ENCODE assay signal across 15 cellular contexts in genomic region chr20:31897541-31897940, GRCh38. TPM values are rescaled to one million over a fixed set of nuclear protein-coding genes. Genes with fewer than 3 reads are reported as not detected.
DNase-seq lines count a peak whose midpoint lies in the region; ATAC-seq and TF ChIP-seq lines count a peak whose summit lies in the region.
"Had no signal": no experiment of that assay in that cellular context is flagged by ENCODE, and none has a peak within 500 bp of the region (broad histone marks: within the 10 kb centered on the region; RNA-seq: fewer than 3 reads in every experiment).

No MANE protein-coding gene starts in this region.

- no peak overlapping the region for H2BK15ac ChIP-seq in neuronal stem cell (ENCODE audit: low read length)

- H3K36me3 Mint-ChIP-seq in IgD-negative memory B cell = peaks cover 3% of the 10 kb centered on the region

- H3K9me3 ChIP-seq in neuronal stem cell (replicated peaks in 1 of 2; ENCODE audit: control insufficient read depth in 2 of 2, insufficient read depth in 1 of 2, low read depth in 1 of 2, low read length in 2 of 2) (no peaks in the 10 kb centered on the region), upper lobe of right lung (no peaks in the 10 kb centered on the region)

- no CpG with 5 or more reads among the region's 9 CpGs for WGBS in neuronal stem cell (ENCODE audit: extremely low coverage in 2 of 2, insufficient read length in 2 of 2, insufficient replicate concordance in 1 of 2), 2 donors

- H4K8ac ChIP-seq in neuronal stem cell (ENCODE audit: low read depth, low read length) = no peak overlapping the region

- H3K4ac ChIP-seq in neuronal stem cell (ENCODE audit: low read length) = no peak overlapping the region

- peak overlapping the region in 2 of 3 donors; percentile 32 to 83 for H3K27ac Mint-ChIP-seq in IgD-negative memory B cell
- H3K27ac Mint-ChIP-seq: H9 had no signal

- peak overlapping the region; percentile 40 for H3K18ac ChIP-seq in neuronal stem cell (ENCODE audit: low read length)

- H3K4me3 ChIP-seq in neuronal stem cell (ENCODE audit: low read length in 2 of 2) (no peak overlapping the region), upper lobe of right lung (no peak overlapping the region)
- H3K4me3 ChIP-seq: BLaER1 had no signal

- H3K14ac ChIP-seq in neuronal stem cell (ENCODE audit: low read length) = no peak overlapping the region

- H2AFZ ChIP-seq in neuronal stem cell (ENCODE audit: low read length) = no peak overlapping the region

- no peak overlapping the region for H2BK5ac ChIP-seq in neuronal stem cell (ENCODE audit: low read length)

- no peaks in the 10 kb centered on the region for H3K9me3 Mint-ChIP-seq in IgD-negative memory B cell
- H3K9me3 Mint-ChIP-seq: CD8-positive, alpha-beta memory T cell; H9 had no signal

- H3K4me2 ChIP-seq in neuronal stem cell (ENCODE audit: insufficient read depth, low read length, poor library complexity, severe bottlenecking) = no peak overlapping the region
- H3K4me2 ChIP-seq: BLaER1 had no signal

- no peak overlapping the region for H3K4me3 Mint-ChIP-seq in IgD-negative memory B cell
- H3K4me3 Mint-ChIP-seq: CD8-positive, alpha-beta memory T cell; H9 had no signal

- no peaks in the 10 kb centered on the region for H3K79me1 ChIP-seq in neuronal stem cell (ENCODE audit: low read depth, low read length)

- no peak overlapping the region for H2BK120ac ChIP-seq in neuronal stem cell (ENCODE audit: low read depth, low read length)

- intact Hi-C loops in upper lobe of right lung (cut with DNase I) = no loop called here

- DNase-seq in islet precursor cell (peak; percentile 40), neuronal stem cell (ENCODE audit: low spot score) (no peak), upper lobe of right lung (peak; percentile 34), dedifferentiated amniotic fluid mesenchymal stem cell (ENCODE audit: extremely low spot score) (no peak)
- DNase-seq in stimulated activated naive CD8-positive, alpha-beta T cell treated with anti-CD3 and anti-CD28 coated beads, Interleukin-15, Interleukin-2, amounts not matched to agents 100 U/mL and 50 U/mL, for 24 hours = no peak
- DNase-seq: CD8-positive, alpha-beta memory T cell; DND-41; GDM1; GOT3; H9 had no signal

- H3K4me1 ChIP-seq in neuronal stem cell (ENCODE audit: control insufficient read depth in 2 of 2, insufficient read depth in 1 of 2, low read depth in 1 of 2, low read length in 2 of 2) = no peaks in the 10 kb centered on the region
- H3K4me1 ChIP-seq in upper lobe of right lung = peaks cover 11% of the 10 kb centered on the region
- H3K4me1 ChIP-seq: Caco-2 had no signal

- H2BK12ac ChIP-seq in neuronal stem cell (ENCODE audit: low read length) = no peak overlapping the region

- no peak overlapping the region for H3K9ac ChIP-seq in neuronal stem cell (ENCODE audit: low read depth, low read length, poor library complexity)
- H3K9ac ChIP-seq: BLaER1 had no signal

- H3K27me3 ChIP-seq in neuronal stem cell (ENCODE audit: control insufficient read depth in 3 of 3, insufficient read depth in 3 of 3, low read depth in 1 of 3, low read length in 3 of 3) (peaks cover 0 to 2% (median 0%) of the 10 kb centered on the region in 3 experiments), upper lobe of right lung (no peaks in the 10 kb centered on the region)
- H3K27me3 ChIP-seq: BLaER1 had no signal

- no peaks in the 10 kb centered on the region for H3K36me3 ChIP-seq in neuronal stem cell (replicated peaks in 1 of 2; ENCODE audit: control insufficient read depth in 2 of 2, insufficient read depth in 2 of 2, low read length in 2 of 2)
- H3K36me3 ChIP-seq in upper lobe of right lung = no peaks in the 10 kb centered on the region
- H3K36me3 ChIP-seq: BLaER1 had no signal

- H3K23ac ChIP-seq in neuronal stem cell (ENCODE audit: low read depth, low read length, poor library complexity) = no peak overlapping the region

- no peak for ATAC-seq in upper lobe of right lung
- no peak for ATAC-seq in HG03342 (IDR thresholded peaks at IDR 0.05; ENCODE audit: unreplicated experiment)
- no peak for ATAC-seq in stimulated activated naive CD8-positive, alpha-beta T cell treated with anti-CD3 and anti-CD28 coated beads, Interleukin-15, Interleukin-2, amounts not matched to agents 100 U/mL and 50 U/mL, for 24 hours

- H4K91ac ChIP-seq in neuronal stem cell (ENCODE audit: low read depth, low read length, poor library complexity) = no peak overlapping the region

- H3K27me3 Mint-ChIP-seq in IgD-negative memory B cell = no peaks in the 10 kb centered on the region

- H3K4me1 Mint-ChIP-seq in IgD-negative memory B cell = peaks cover 7 to 11% (median 7%) of the 10 kb centered on the region in 3 donors

- H3K27ac ChIP-seq in neuronal stem cell (replicated peaks; ENCODE audit: low read length) = no peak overlapping the region
- no peak overlapping the region for H3K27ac ChIP-seq in upper lobe of right lung
- H3K27ac ChIP-seq: BLaER1 had no signal

- no peak overlapping the region for H2AK5ac ChIP-seq in neuronal stem cell (ENCODE audit: low read depth, low read length)

- TF ChIP-seq CTCF in upper lobe of right lung (IDR thresholded peaks at IDR 0.05) = no peak

RNA-seq across cellular contexts. Expression of gene TTLL9, which starts 27.1 kb away (rescaled TPM):
- not detected for polyA plus RNA-seq in IgD-negative memory B cell
- 0.38 TPM for polyA plus RNA-seq in neuronal stem cell (2013, experiment 1 of 2)
- 0.48 TPM for polyA plus RNA-seq in neuronal stem cell (2013, experiment 2 of 2)
- 0.49 TPM for total RNA-seq in upper lobe of right lung
- total RNA-seq: Caco-2; CD8-positive, alpha-beta memory T cell; HT1080 had no signal
- polyA plus RNA-seq: CD8-positive, alpha-beta memory T cell had no signal

RNA-seq across cellular contexts. Expression of gene DUSP15, which starts 27.2 kb away (rescaled TPM):
- not detected for polyA plus RNA-seq in IgD-negative memory B cell
- 2.1 TPM for polyA plus RNA-seq in neuronal stem cell (2013, experiment 1 of 2)
- polyA plus RNA-seq in neuronal stem cell (2013, experiment 2 of 2) = 2.1 TPM
- total RNA-seq in upper lobe of right lung = 2.4 TPM
- total RNA-seq: CD8-positive, alpha-beta memory T cell; HT1080 had no signal
- polyA plus RNA-seq: CD8-positive, alpha-beta memory T cell had no signal

RNA-seq across cellular contexts. Expression of gene FOXS1, which starts 52.1 kb away (rescaled TPM):
- polyA plus RNA-seq in IgD-negative memory B cell = not detected
- 1.1 TPM for polyA plus RNA-seq in neuronal stem cell (2013, experiment 1 of 2)
- 0.84 TPM for polyA plus RNA-seq in neuronal stem cell (2013, experiment 2 of 2)
- total RNA-seq in upper lobe of right lung = 3.3 TPM
- total RNA-seq: Caco-2; CD8-positive, alpha-beta memory T cell had no signal
- polyA plus RNA-seq: CD8-positive, alpha-beta memory T cell had no signal

RNA-seq across cellular contexts. Expression of gene PDRG1, which starts 54.3 kb away (rescaled TPM):
- 26.5 TPM for polyA plus RNA-seq in IgD-negative memory B cell
- polyA plus RNA-seq in neuronal stem cell (2013, experiment 1 of 2) = 20.2 TPM
- polyA plus RNA-seq in neuronal stem cell (2013, experiment 2 of 2) = 20.3 TPM
- 8.0 TPM for total RNA-seq in upper lobe of right lung

Comparison
In these comparisons a context has a peak if more than half of its experiments do, and no peak if none do; other contexts are left out.
1. DNase-seq: peak in islet precursor cell (single experiment) and upper lobe of right lung (single experiment); none in neuronal stem cell (single experiment), dedifferentiated amniotic fluid mesenchymal stem cell (single experiment) and stimulated activated naive CD8-positive, alpha-beta T cell treated with anti-CD3 and anti-CD28 coated beads, Interleukin-15, Interleukin-2, amounts not matched to agents 100 U/mL and 50 U/mL, for 24 hours (single experiment).